ENCODE assay signal across 8 cellular contexts in the genomic region with DNA sequence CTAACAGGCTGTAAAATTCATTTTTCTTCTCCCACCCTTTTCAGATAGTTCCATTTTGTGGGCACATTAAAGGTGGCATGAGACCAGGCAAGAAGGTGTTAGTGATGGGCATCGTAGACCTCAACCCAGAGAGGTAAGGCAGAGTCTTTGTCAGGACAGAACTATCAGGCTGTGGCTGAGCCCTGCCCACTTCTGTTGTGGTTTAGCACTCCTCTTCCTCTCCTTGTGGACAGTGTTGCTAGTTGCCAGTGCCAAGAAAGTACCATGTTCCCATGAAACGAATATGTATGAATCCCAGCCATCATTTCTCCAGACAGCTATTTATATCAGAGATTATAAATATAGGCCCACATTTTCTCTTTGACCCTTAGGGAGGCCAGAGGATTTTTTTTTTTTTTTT. TPM values are rescaled to one million over a fixed set of nuclear protein-coding genes. Genes with fewer than 3 reads are reported as not detected.
DNase-seq lines count a peak whose midpoint lies in the region; ATAC-seq and TF ChIP-seq lines count a peak whose summit lies in the region.

No MANE protein-coding gene starts in this region.

- WGBS in spleen, 5 donors, result 62 to 84% (median 65%) methylated on average over 2 of the region's 2 CpGs
- 29 to 56% methylated on average over 2 of the region's 2 CpGs for WGBS in testis, 2 donors

- H3K79me2 ChIP-seq in neural progenitor cell (ENCODE audit: low read depth), result peaks cover 7% of the 10 kb centered on the region

- H3K4me1 ChIP-seq in neural progenitor cell (peaks cover 31% of the 10 kb centered on the region), spleen (peaks cover 6 to 35% (median 20%) of the 10 kb centered on the region in 6 donors), testis (peaks cover 10% of the 10 kb centered on the region)

- no peak overlapping the region for H3K27ac ChIP-seq in neural progenitor cell
- H3K27ac ChIP-seq in spleen, result peak overlapping the region in 1 of 8 donors; percentile 91
- H3K27ac ChIP-seq in testis, result peak overlapping the region in 1 of 2 donors; percentile 67

- peak overlapping the region; percentile 62 for H3K27ac Mint-ChIP-seq in neural progenitor cell

- H4K20me1 ChIP-seq in neural progenitor cell (ENCODE audit: low read depth), result no peaks in the 10 kb centered on the region

- intact Hi-C loops in spleen (cut with DNase I; ENCODE audit: low total_unique reads), result no loop called here
- intact Hi-C loops in testis (cut with DNase I; ENCODE audit: low total_unique reads), result no loop called here

- peak overlapping the region; percentile 66 for H3K4me3 ChIP-seq in LNCaP clone FGC (ENCODE audit: low read depth, low read length)
- peak overlapping the region; percentile 97 for H3K4me3 ChIP-seq in neural progenitor cell
- H3K4me3 ChIP-seq in spleen, result peak overlapping the region in 4 of 8 donors; percentile 60 to 89 (median 72)
- H3K4me3 ChIP-seq in testis, result no peak overlapping the region

- TF ChIP-seq CTCF in LNCaP clone FGC (IDR thresholded peaks at IDR 0.05; ENCODE audit: control insufficient read depth, extremely low read depth, insufficient read depth), result no peak
- no peak for TF ChIP-seq CTCF in neural progenitor cell (IDR thresholded peaks at IDR 0.05)
- TF ChIP-seq CTCF in spleen (IDR thresholded peaks at IDR 0.05 in 8 of 11, conservative IDR thresholded peaks at IDR 0.05 in 3 of 11), result no peak
- no peak for TF ChIP-seq CTCF in testis (IDR thresholded peaks at IDR 0.05)

- peak overlapping the region; percentile 97 for H3K4me3 Mint-ChIP-seq in neural progenitor cell

- no peak overlapping the region for H3K9ac ChIP-seq in neural progenitor cell

- H3K4me2 ChIP-seq in neural progenitor cell, result peak overlapping the region; percentile 98

- peaks cover 35% of the 10 kb centered on the region for H3K4me1 Mint-ChIP-seq in neural progenitor cell

- peaks cover 26% of the 10 kb centered on the region for H3K36me3 Mint-ChIP-seq in neural progenitor cell

- no peak overlapping the region for H2AFZ ChIP-seq in neural progenitor cell (replicated peaks)

- H3K9me3 Mint-ChIP-seq in neural progenitor cell, result no peaks in the 10 kb centered on the region

- peak; percentile 2 for DNase-seq in Caki2 (ENCODE audit: low read depth)
- no peak for DNase-seq in LNCaP clone FGC (ENCODE audit: low read depth)
- peak; percentile 15 for DNase-seq in dermis blood vessel endothelial cell
- no peak for DNase-seq in neural progenitor cell (ENCODE audit: low spot score)
- no peak for DNase-seq in spleen
- DNase-seq in testis, result no peak

- H3K9me3 ChIP-seq in neural progenitor cell (ENCODE audit: low read depth), result no peaks in the 10 kb centered on the region
- H3K9me3 ChIP-seq in spleen, result no peaks in the 10 kb centered on the region
- H3K9me3 ChIP-seq in testis, result no peaks in the 10 kb centered on the region

- TF ChIP-seq POLR2A in spleen (IDR thresholded peaks at IDR 0.05), result no peak
- TF ChIP-seq POLR2A in testis (IDR thresholded peaks at IDR 0.05), result no peak

- H3K27me3 Mint-ChIP-seq in neural progenitor cell (ENCODE audit: insufficient read depth, low read depth), result peaks cover 2% of the 10 kb centered on the region

- peaks cover 26% of the 10 kb centered on the region for H3F3A ChIP-seq in neural progenitor cell (ENCODE audit: low read depth)

- in situ Hi-C loops in Caki2 (cut with HindIII; ENCODE audit: low pct_unique_long_range_greater_than_20kb, low sequenced_read_pairs), result no loop called here

- ATAC-seq in GM19395 (IDR thresholded peaks at IDR 0.05; ENCODE audit: unreplicated experiment) (no peak), HG02981 (IDR thresholded peaks at IDR 0.05; ENCODE audit: unreplicated experiment) (no peak)

- H3K27me3 ChIP-seq in neural progenitor cell (no peaks in the 10 kb centered on the region), spleen (replicated peaks in 1 of 7) (peaks cover 0 to 16% (median 0%) of the 10 kb centered on the region in 7 donors), testis (no peaks in the 10 kb centered on the region)

- peaks cover 9% of the 10 kb centered on the region for H3K36me3 ChIP-seq in neural progenitor cell
- peaks cover 0 to 44% (median 0%) of the 10 kb centered on the region in 6 donors for H3K36me3 ChIP-seq in spleen
- H3K36me3 ChIP-seq in testis (ENCODE audit: low read depth, missing control alignments), result no peaks in the 10 kb centered on the region

RNA-seq across cellular contexts. Expression of gene LGALSL, which starts 1.6 kb away (rescaled TPM):
- 11.1 and 12.0 TPM in 2 replicates for total RNA-seq in Caki2 (2014; rRNA removed; shearing (Covaris generic); ENCODE audit: low replicate concordance)
- 3.7 and 9.4 TPM in 2 replicates for total RNA-seq in dermis blood vessel endothelial cell
- 24.3 and 31.1 TPM in 2 replicates for total RNA-seq in neural progenitor cell (ENCODE audit: low replicate concordance)
- 10 to 100 TPM in 6 of 7 donors, 1 to 10 TPM in 1; 8.2 to 16.6 (median 13.3) TPM for total RNA-seq in spleen
- 1 to 10 TPM; 2.4 to 4.8 (median 2.4) TPM for polyA plus RNA-seq in spleen
- 10 to 100 TPM; 10.8 to 13.4 TPM for total RNA-seq in testis
- 11.3 TPM for polyA plus RNA-seq in testis (ENCODE audit: insufficient read depth, low read depth, low replicate concordance)

Comparison
In these comparisons a context has a peak if more than half of its experiments do, and no peak if none do; other contexts are left out.
1. DNase-seq: peak in Caki2 (single experiment) and dermis blood vessel endothelial cell (single experiment); none in LNCaP clone FGC (single experiment), neural progenitor cell (single experiment), spleen (single experiment) and testis (single experiment).
2. H3K4me3 ChIP-seq: peak in LNCaP clone FGC (single experiment) and neural progenitor cell (single experiment); none in testis (0 of 2).